1 cellular context compared by ENCODE assay signal in the genomic region with DNA sequence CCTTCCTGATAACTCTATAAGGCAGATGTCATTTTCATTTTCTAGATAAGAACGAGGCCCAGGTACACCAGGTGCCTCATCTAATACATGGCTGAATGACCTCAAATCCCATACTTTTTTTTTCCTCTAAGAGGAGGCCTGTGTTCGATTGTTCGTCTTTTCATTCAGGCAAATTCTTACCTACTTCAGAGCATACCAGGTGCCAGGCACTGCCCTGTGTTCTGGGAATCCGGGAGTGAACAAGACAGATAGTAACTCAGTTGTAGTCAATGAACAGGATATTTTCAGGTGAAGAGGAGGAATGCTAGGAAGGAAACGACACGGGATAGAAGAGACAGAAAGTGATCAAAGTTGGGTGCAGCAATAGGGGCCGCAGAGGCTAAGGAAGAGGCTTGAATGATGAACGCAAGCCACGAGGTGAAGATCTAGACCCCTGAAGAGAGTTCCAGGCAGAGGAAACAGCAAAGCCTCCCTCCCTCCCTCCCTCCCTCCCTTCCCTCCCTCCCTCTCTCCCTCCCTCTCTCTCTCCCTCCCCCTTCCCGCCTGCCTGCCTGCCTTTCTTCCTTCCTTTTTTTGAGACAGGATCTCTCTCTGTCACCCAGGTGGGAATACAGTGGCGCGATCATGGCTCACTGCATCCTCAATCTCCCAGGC.
A peak's percentile ranks its signal among the peaks of the same experiment; 100 is the strongest.
TF ChIP-seq lines count a peak whose summit lies in the region.

No MANE protein-coding gene starts in this region.

TF ChIP-seq in GM12878, 131 proteins besides CTCF, POLR2A, EP300 and RAD21 (continued from another document):
- no peak for TF ChIP-seq FOXM1 (IDR thresholded peaks at IDR 0.05; ENCODE audit: low read depth, low read length)
- TF ChIP-seq ETV6 (conservative IDR thresholded peaks at IDR 0.05 in 1 of 2, IDR thresholded peaks at IDR 0.05 in 1 of 2; ENCODE audit: borderline replicate concordance in 1 of 2, low read depth in 1 of 2): peak in 1 of 2 experiments; percentile 97; a peak in 2 of 4 replicates
